26 cellular contexts compared by ENCODE assay signal in the genomic region with DNA sequence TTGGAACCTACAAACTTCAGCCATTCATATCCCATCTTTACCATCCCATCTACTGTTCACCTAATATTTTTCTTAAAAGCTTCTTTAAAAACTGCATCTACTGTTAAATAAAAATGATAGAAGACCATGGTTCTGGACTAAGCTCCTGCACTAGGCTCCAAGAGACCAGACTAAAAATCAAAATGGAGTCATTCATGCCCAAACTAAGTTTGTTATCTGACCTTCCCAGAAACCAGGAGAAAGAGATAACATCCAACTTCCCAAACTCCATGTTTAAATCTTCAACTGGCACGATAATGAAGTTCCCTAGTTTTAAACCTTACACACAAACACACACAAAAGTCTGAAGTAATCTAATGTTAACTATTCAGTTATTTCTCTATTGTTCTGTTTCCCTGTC.
"Had no signal": no experiment of that assay in that cellular context is flagged by ENCODE, and none has a peak within 500 bp of the region (broad histone marks: within the 10 kb centered on the region; RNA-seq: fewer than 3 reads in every experiment).

No MANE protein-coding gene starts in this region.

- DNase-seq: cerebellar nuclear complex; cortex of kidney; dorsolateral prefrontal cortex; effector CD4-positive, alpha-beta T cell; foreskin fibroblast; gastrocnemius medialis; head of caudate nucleus; kidney; mesendoderm; midbrain; naive thymus-derived CD4-positive, alpha-beta T cell; occipital lobe; ovary; sigmoid colon; stimulated activated CD4-positive, alpha-beta T cell treated with anti-CD3 and anti-CD28 coated beads, Interleukin-2, amount 100 ng/mL, for 24 hours; stimulated activated CD4-positive, alpha-beta T cell treated with anti-CD3 and anti-CD28 coated beads, Interleukin-4, amount 100 ng/mL, for 24 hours; stimulated activated naive CD8-positive, alpha-beta T cell treated with anti-CD3 and anti-CD28 coated beads, Interleukin-15, Interleukin-2, amounts not matched to agents 100 U/mL and 50 U/mL, for 24 hours; upper lobe of left lung had no signal

- H3K36me3 ChIP-seq: gastrocnemius medialis, ovary, thoracic aorta had no signal

- H3K9me3 ChIP-seq: gastrocnemius medialis, ovary, sigmoid colon, thoracic aorta, tibial nerve, upper lobe of left lung had no signal

- H3K27ac Mint-ChIP-seq: naive thymus-derived CD4-positive, alpha-beta T cell; nephron; stimulated activated memory B cell treated with anti-CD40 and anti-IgM and Interleukin-4, amounts not matched to agents 10 μg/mL and 1 μg/mL and 100 μg/mL, for 72 hours had no signal

- H3K4me3 Mint-ChIP-seq: naive thymus-derived CD4-positive, alpha-beta T cell; nephron; stimulated activated memory B cell treated with anti-CD40 and anti-IgM and Interleukin-4, amounts not matched to agents 10 μg/mL and 1 μg/mL and 100 μg/mL, for 72 hours had no signal

- H3K9me3 Mint-ChIP-seq: nephron; stimulated activated memory B cell treated with anti-CD40 and anti-IgM and Interleukin-4, amounts not matched to agents 10 μg/mL and 1 μg/mL and 100 μg/mL, for 72 hours had no signal

- H3K4me3 ChIP-seq: dorsolateral prefrontal cortex, gastrocnemius medialis, lung, ovary, sigmoid colon, thoracic aorta, tibial nerve, upper lobe of left lung had no signal

- H3K27me3 ChIP-seq: dorsolateral prefrontal cortex, gastrocnemius medialis, ovary, sigmoid colon, tibial nerve, upper lobe of left lung had no signal

- H3K27me3 Mint-ChIP-seq: naive thymus-derived CD4-positive, alpha-beta T cell; stimulated activated memory B cell treated with anti-CD40 and anti-IgM and Interleukin-4, amounts not matched to agents 10 μg/mL and 1 μg/mL and 100 μg/mL, for 72 hours had no signal

- H3K27ac ChIP-seq: epithelial cell of prostate, gastrocnemius medialis, ovary, thoracic aorta, upper lobe of left lung had no signal

- ATAC-seq: esophagus mucosa; gastrocnemius medialis; left lobe of liver; naive thymus-derived CD4-positive, alpha-beta T cell; stimulated activated memory B cell treated with anti-CD40 and anti-IgM and Interleukin-4, amounts not matched to agents 10 μg/mL and 1 μg/mL and 100 μg/mL, for 72 hours; stimulated activated naive CD8-positive, alpha-beta T cell treated with anti-CD3 and anti-CD28 coated beads, Interleukin-15, Interleukin-2, amounts not matched to agents 100 U/mL and 50 U/mL, for 24 hours had no signal
